ENCODE assay signal across 8 cellular contexts in genomic region chr19:17687857-17688784, GRCh38. TPM values are rescaled to one million over a fixed set of nuclear protein-coding genes. Genes with fewer than 3 reads are reported as not detected.
DNase-seq lines count a peak whose midpoint lies in the region; ATAC-seq, FAIRE-seq and TF ChIP-seq lines count a peak whose summit lies in the region.

Gene UNC13A (minus strand): TSS chr19:17688354. CDS start chr19:17688199, 155 bp downstream.

- CTCF ChIA-PET in PC-3 (lab: Charles Lee) = interaction anchor here (0.8 kb wide), 1 partner anchor 17 kb away, joined by 3 read pairs; no protein-coding TSS in a partner anchor

- H3K36me3 ChIP-seq in PC-3 (ENCODE audit: low read depth, low read length) = no peaks in the 10 kb centered on the region

- no peaks in the 10 kb centered on the region for H3K9me3 ChIP-seq in PC-3 (ENCODE audit: low read length)

- no peaks in the 10 kb centered on the region for H3F3A ChIP-seq in PC-3 (ENCODE audit: low read length, unreplicated experiment)

- H2AFZ ChIP-seq in PC-3 (ENCODE audit: low read length) = no peak within 1 kb of the TSS

- peak within 1 kb of the TSS; percentile 85 for H3K4me2 ChIP-seq in PC-3 (ENCODE audit: low read length)

- peaks cover 25% of the 10 kb centered on the region for H3K27me3 ChIP-seq in PC-3 (ENCODE audit: low read length)

- no peaks in the 10 kb centered on the region for H3K79me2 ChIP-seq in PC-3 (ENCODE audit: low read length)

- BruUV-seq in PC-3 (replicated peaks; lab: Mats Ljungman, UMichigan) = no TSS peak

- 0 out of 2 replicates have a peak, but pooled peaks have one; percentile 13 for ATAC-seq in PC-3
- ATAC-seq in left cardiac atrium = peak; percentile 76 to 79

- H3K9ac ChIP-seq in PC-3 (ENCODE audit: low read length) = no peak within 1 kb of the TSS

- H3K9me2 ChIP-seq in PC-3 (replicated peaks; ENCODE audit: low read length) = no peaks in the 10 kb centered on the region

- POLR2A ChIA-PET in PC-3 (lab: Charles Lee; ENCODE audit: unreplicated experiment) = no interaction called here

- H4K20me1 ChIP-seq in PC-3 (ENCODE audit: low read length) = no peaks in the 10 kb centered on the region

- H3K4me3 ChIP-seq in PC-3 (ENCODE audit: low read length) = no peak within 1 kb of the TSS

- TF ChIP-seq POLR2A in GM12891 (IDR thresholded peaks at IDR 0.05; ENCODE audit: low read depth, low read length) = no peak

- intact Hi-C loops in PC-3 (cut with micrococcal nuclease) = no loop called here
- intact Hi-C loops in left cardiac atrium (cut with DNase I) = no loop called here

- H3K27ac ChIP-seq in PC-3 (ENCODE audit: low read length) = no peak within 1 kb of the TSS

- peaks cover 14% of the 10 kb centered on the region for H3K4me1 ChIP-seq in PC-3 (ENCODE audit: insufficient read depth, low read length)

- FAIRE-seq in GM12891 (lab: Jason Lieb, UNC) = no peak

- DNase-seq in NOMO-1 (lab: John Stamatoyannopoulos, UW; ENCODE audit: unreplicated experiment in 2 of 2) = peak; percentile 22 to 27
- DNase-seq in NOMO-1 treated with dmso at 0.1 percent for 144 hours (lab: John Stamatoyannopoulos, UW; ENCODE audit: unreplicated experiment) = no peak
- no peak for DNase-seq in PC-3
- DNase-seq in activated naive CD4-positive, alpha-beta T cell treated with Interleukin-2 at 50 U/mL for 16 hours = peak; percentile 52
- DNase-seq in left cardiac atrium = peak; percentile 50
- DNase-seq in retina = peak; percentile 67
- DNase-seq in GM12891 (ENCODE audit: insufficient read length, low spot score) = no peak
- no peak for DNase-seq in DMS153 treated with DMSO at 0.1 percent for 48 hours (lab: John Stamatoyannopoulos, UW; ENCODE audit: unreplicated experiment)

- no peak for TF ChIP-seq CTCF in PC-3 (conservative IDR thresholded peaks at IDR 0.05; ENCODE audit: low read depth, low read length)

TF ChIP-seq in GM12891, 5 proteins besides CTCF, POLR2A, EP300 and RAD21:
- TF ChIP-seq POU2F2 (IDR thresholded peaks at IDR 0.05; ENCODE audit: low read depth, low read length) = no peak
- no peak for TF ChIP-seq POLR2AphosphoS5 (IDR thresholded peaks at IDR 0.05; ENCODE audit: low read depth, low read length)
- TF ChIP-seq TAF1 (IDR thresholded peaks at IDR 0.05; ENCODE audit: low read depth, low read length) = no peak
- TF ChIP-seq SPI1 (IDR thresholded peaks at IDR 0.05; ENCODE audit: low read depth, low read length) = no peak
- no peak for TF ChIP-seq PAX5 (IDR thresholded peaks at IDR 0.05; ENCODE audit: insufficient read depth, low read length, severe bottlenecking)

RNA-seq across cellular contexts. Expression of gene UNC13A, which starts in this region (rescaled TPM):
- total RNA-seq in PC-3 (2014; rRNA removed) (not detected in 2 replicates), left cardiac atrium (under 1 TPM; 0.03 to 0.16 TPM)
- polyA plus RNA-seq in GM12891 (2012; ENCODE audit: low read depth, missing spikeins) = 0.10 TPM

Comparison
In these comparisons a context has a peak if more than half of its experiments do, and no peak if none do; other contexts are left out.
1. DNase-seq: peak in NOMO-1 (2 of 2), activated naive CD4-positive, alpha-beta T cell treated with Interleukin-2 at 50 U/mL for 16 hours (single experiment) and retina (single experiment); none in NOMO-1 treated with dmso at 0.1 percent for 144 hours (single experiment), PC-3 (single experiment), GM12891 (single experiment) and DMS153 treated with DMSO at 0.1 percent for 48 hours (single experiment).
2. Peak in ATAC-seq and H3K4me2 ChIP-seq in PC-3; RNA of the gene not detected or under 1 TPM.
3. Peak in DNase-seq and ATAC-seq in left cardiac atrium; RNA of the gene not detected or under 1 TPM.